In genomic region chr4:34972189-34972588, GRCh38 we compare ENCODE assay signal across 16 cellular contexts.
"Had no signal": no experiment of that assay in that cellular context is flagged by ENCODE, and none has a peak within 500 bp of the region (broad histone marks: within the 10 kb centered on the region; RNA-seq: fewer than 3 reads in every experiment).

No MANE protein-coding gene starts in this region.

- H3K4me3 ChIP-seq: dorsolateral prefrontal cortex, right lobe of liver, tibial nerve, vagina had no signal

- DNase-seq: activated CD4-positive, alpha-beta T cell treated with anti-CD3 and anti-CD28 coated beads for 36 hours; activated CD8-positive, alpha-beta memory T cell treated with anti-CD3 and anti-CD28 coated beads, Interleukin-2, amount 50 U/mL, for 4 hours; activated CD8-positive, alpha-beta T cell treated with anti-CD3 and anti-CD28 coated beads for 36 hours; activated gamma-delta T cell treated with Interleukin-2 at 50 U/mL for 16 hours; activated naive CD8-positive, alpha-beta T cell treated with anti-CD3 and anti-CD28 coated beads for 36 hours; activated T-cell treated with anti-CD3 and anti-CD28 coated beads, Interleukin-2, amount 50 U/mL, for 72 hours; dorsolateral prefrontal cortex; foreskin melanocyte; kidney glomerular epithelial cell; mesendoderm; occipital lobe; right lobe of liver; WERI-Rb-1 had no signal

- H3K9me3 ChIP-seq: right lobe of liver, tibial nerve, vagina had no signal

- H3K36me3 ChIP-seq: right lobe of liver, tibial nerve, vagina, WERI-Rb-1 had no signal

- ATAC-seq: activated CD4-positive, alpha-beta T cell treated with anti-CD3 and anti-CD28 coated beads for 36 hours; activated CD8-positive, alpha-beta T cell treated with anti-CD3 and anti-CD28 coated beads for 36 hours; activated T-cell treated with anti-CD3 and anti-CD28 coated beads, Interleukin-2, amount 50 U/mL, for 72 hours; right lobe of liver; stimulated activated effector memory CD8-positive, alpha-beta T cell treated with anti-CD3 and anti-CD28 coated beads, Interleukin-12 subunit alpha, Interleukin-12 subunit beta, amount 100 ng/mL, for 72 hours had no signal

- H3K27me3 ChIP-seq: dorsolateral prefrontal cortex, right lobe of liver, tibial nerve, vagina had no signal

- H3K27ac ChIP-seq: dorsolateral prefrontal cortex, right lobe of liver, tibial nerve, vagina, WERI-Rb-1 had no signal

- H3K4me1 ChIP-seq: right lobe of liver, tibial nerve, vagina had no signal
